In the genomic region with DNA sequence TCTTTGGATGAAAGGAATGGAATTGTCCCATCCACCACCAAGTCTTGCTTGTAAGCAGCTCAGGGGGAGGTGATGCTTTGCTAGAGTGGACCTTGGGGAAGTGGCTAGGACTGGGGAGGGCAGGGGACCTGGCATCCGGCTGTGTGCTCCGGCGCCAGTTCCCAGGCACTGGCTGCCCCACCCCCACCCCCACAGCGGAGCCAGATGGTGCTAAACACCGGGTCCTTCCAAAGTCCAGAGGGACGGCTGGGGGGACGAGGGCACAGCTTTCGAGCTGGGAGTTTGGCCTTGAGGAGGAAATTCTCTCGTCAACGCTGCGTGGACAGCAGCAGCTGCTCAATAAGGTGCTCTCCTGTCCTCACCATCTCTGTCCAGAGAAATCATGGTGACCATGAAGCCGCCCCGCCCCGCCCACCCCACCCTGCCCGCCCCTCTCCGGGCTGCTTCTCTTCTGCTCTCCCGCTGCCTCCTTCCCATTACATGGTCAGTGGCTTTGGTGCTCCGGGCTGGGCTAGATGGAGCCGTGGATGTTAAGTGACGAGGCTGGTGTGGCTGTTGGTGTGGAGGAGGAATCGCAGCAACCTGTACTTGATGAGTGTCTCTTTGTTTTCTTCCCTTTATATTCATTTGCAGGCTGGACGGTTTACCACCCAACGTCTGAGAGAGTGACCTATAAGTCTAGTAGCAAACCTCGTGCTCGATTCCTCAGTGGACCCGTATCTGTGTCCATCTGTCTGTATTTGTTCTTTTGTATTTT, we compare ENCODE assay signal across 1 cellular context.
TF ChIP-seq lines count a peak whose summit lies in the region.

No MANE protein-coding gene starts in this region.

TF ChIP-seq in HepG2, 621 proteins besides CTCF, POLR2A, EP300 and RAD21 (continued from another document and continues in another):
- TF ChIP-seq, protein P1, sequence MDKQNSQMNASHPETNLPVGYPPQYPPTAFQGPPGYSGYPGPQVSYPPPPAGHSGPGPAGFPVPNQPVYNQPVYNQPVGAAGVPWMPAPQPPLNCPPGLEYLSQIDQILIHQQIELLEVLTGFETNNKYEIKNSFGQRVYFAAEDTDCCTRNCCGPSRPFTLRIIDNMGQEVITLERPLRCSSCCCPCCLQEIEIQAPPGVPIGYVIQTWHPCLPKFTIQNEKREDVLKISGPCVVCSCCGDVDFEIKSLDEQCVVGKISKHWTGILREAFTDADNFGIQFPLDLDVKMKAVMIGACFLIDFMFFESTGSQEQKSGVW (CRISPR knock-in tag; IDR thresholded peaks at IDR 0.05; ENCODE audit: borderline replicate concordance), result no peak
- TF ChIP-seq TCF7L2 (IDR thresholded peaks at IDR 0.05; ENCODE audit: low read depth, low read length), result no peak
- no peak for TF ChIP-seq ZNF143 (CRISPR knock-in tag; IDR thresholded peaks at IDR 0.05)
- TF ChIP-seq RFX5 (IDR thresholded peaks at IDR 0.05; ENCODE audit: low read depth, low read length), result no peak
- TF ChIP-seq, protein P2, sequence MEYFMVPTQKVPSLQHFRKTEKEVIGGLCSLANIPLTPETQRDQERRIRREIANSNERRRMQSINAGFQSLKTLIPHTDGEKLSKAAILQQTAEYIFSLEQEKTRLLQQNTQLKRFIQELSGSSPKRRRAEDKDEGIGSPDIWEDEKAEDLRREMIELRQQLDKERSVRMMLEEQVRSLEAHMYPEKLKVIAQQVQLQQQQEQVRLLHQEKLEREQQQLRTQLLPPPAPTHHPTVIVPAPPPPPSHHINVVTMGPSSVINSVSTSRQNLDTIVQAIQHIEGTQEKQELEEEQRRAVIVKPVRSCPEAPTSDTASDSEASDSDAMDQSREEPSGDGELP (IDR thresholded peaks at IDR 0.05; ENCODE audit: borderline replicate concordance, low read depth), result peak; percentile 95
- no peak for TF ChIP-seq EEA1 (CRISPR knock-in tag; IDR thresholded peaks at IDR 0.05; ENCODE audit: borderline replicate concordance)
- TF ChIP-seq SP140L (CRISPR knock-in tag; IDR thresholded peaks at IDR 0.05; ENCODE audit: borderline replicate concordance), result no peak
- TF ChIP-seq, protein P3, sequence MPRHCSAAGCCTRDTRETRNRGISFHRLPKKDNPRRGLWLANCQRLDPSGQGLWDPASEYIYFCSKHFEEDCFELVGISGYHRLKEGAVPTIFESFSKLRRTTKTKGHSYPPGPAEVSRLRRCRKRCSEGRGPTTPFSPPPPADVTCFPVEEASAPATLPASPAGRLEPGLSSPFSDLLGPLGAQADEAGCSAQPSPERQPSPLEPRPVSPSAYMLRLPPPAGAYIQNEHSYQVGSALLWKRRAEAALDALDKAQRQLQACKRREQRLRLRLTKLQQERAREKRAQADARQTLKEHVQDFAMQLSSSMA (CRISPR knock-in tag; IDR thresholded peaks at IDR 0.05), result no peak
- TF ChIP-seq CHD2 (IDR thresholded peaks at IDR 0.05; ENCODE audit: low read depth, low read length), result peak; percentile 76; the same call in 1 of the 2 replicates
- TF ChIP-seq, protein P4, sequence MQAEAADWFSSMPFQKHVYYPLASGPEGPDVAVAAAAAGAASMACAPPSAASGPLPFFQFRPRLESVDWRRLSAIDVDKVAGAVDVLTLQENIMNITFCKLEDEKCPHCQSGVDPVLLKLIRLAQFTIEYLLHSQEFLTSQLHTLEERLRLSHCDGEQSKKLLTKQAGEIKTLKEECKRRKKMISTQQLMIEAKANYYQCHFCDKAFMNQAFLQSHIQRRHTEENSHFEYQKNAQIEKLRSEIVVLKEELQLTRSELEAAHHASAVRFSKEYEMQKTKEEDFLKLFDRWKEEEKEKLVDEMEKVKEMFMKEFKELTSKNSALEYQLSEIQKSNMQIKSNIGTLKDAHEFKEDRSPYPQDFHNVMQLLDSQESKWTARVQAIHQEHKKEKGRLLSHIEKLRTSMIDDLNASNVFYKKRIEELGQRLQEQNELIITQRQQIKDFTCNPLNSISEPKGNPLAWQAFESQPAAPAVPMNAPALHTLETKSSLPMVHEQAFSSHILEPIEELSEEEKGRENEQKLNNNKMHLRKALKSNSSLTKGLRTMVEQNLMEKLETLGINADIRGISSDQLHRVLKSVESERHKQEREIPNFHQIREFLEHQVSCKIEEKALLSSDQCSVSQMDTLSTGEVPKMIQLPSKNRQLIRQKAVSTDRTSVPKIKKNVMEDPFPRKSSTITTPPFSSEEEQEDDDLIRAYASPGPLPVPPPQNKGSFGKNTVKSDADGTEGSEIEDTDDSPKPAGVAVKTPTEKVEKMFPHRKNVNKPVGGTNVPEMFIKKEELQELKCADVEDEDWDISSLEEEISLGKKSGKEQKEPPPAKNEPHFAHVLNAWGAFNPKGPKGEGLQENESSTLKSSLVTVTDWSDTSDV (CRISPR knock-in tag; IDR thresholded peaks at IDR 0.05), result no peak
- no peak for TF ChIP-seq LCORL (IDR thresholded peaks at IDR 0.05)
- peak; percentile 92 for TF ChIP-seq LCORL (CRISPR knock-in tag; IDR thresholded peaks at IDR 0.05)
- TF ChIP-seq ZNF264 (CRISPR knock-in tag; IDR thresholded peaks at IDR 0.05), result peak; percentile 86; the same call in 1 of the 2 replicates
- no peak for TF ChIP-seq ZNF20 (CRISPR knock-in tag; IDR thresholded peaks at IDR 0.05)
- TF ChIP-seq, protein P5, sequence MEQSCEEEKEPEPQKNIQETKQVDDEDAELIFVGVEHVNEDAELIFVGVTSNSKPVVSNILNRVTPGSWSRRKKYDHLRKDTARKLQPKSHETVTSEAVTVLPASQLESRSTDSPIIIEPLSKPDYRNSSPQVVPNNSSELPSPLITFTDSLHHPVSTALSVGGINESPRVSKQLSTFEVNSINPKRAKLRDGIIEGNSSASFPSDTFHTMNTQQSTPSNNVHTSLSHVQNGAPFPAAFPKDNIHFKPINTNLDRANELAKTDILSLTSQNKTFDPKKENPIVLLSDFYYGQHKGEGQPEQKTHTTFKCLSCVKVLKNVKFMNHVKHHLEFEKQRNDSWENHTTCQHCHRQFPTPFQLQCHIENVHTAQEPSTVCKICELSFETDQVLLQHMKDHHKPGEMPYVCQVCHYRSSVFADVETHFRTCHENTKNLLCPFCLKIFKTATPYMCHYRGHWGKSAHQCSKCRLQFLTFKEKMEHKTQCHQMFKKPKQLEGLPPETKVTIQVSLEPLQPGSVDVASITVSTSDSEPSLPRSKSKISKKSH (CRISPR knock-in tag; IDR thresholded peaks at IDR 0.05; ENCODE audit: borderline replicate concordance), result peak; percentile 8; the same call in 1 of the 2 replicates
- peak; percentile 78 for TF ChIP-seq NCOA2 (CRISPR knock-in tag; IDR thresholded peaks at IDR 0.05)
- TF ChIP-seq, protein P6, sequence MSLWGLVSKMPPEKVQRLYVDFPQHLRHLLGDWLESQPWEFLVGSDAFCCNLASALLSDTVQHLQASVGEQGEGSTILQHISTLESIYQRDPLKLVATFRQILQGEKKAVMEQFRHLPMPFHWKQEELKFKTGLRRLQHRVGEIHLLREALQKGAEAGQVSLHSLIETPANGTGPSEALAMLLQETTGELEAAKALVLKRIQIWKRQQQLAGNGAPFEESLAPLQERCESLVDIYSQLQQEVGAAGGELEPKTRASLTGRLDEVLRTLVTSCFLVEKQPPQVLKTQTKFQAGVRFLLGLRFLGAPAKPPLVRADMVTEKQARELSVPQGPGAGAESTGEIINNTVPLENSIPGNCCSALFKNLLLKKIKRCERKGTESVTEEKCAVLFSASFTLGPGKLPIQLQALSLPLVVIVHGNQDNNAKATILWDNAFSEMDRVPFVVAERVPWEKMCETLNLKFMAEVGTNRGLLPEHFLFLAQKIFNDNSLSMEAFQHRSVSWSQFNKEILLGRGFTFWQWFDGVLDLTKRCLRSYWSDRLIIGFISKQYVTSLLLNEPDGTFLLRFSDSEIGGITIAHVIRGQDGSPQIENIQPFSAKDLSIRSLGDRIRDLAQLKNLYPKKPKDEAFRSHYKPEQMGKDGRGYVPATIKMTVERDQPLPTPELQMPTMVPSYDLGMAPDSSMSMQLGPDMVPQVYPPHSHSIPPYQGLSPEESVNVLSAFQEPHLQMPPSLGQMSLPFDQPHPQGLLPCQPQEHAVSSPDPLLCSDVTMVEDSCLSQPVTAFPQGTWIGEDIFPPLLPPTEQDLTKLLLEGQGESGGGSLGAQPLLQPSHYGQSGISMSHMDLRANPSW (CRISPR knock-in tag; IDR thresholded peaks at IDR 0.05; ENCODE audit: borderline replicate concordance), result no peak
- TF ChIP-seq ZFP36L2 (CRISPR knock-in tag; IDR thresholded peaks at IDR 0.05), result no peak
- TF ChIP-seq, protein P7, sequence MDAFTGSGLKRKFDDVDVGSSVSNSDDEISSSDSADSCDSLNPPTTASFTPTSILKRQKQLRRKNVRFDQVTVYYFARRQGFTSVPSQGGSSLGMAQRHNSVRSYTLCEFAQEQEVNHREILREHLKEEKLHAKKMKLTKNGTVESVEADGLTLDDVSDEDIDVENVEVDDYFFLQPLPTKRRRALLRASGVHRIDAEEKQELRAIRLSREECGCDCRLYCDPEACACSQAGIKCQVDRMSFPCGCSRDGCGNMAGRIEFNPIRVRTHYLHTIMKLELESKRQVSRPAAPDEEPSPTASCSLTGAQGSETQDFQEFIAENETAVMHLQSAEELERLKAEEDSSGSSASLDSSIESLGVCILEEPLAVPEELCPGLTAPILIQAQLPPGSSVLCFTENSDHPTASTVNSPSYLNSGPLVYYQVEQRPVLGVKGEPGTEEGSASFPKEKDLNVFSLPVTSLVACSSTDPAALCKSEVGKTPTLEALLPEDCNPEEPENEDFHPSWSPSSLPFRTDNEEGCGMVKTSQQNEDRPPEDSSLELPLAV (CRISPR knock-in tag; conservative IDR thresholded peaks at IDR 0.05; ENCODE audit: low read depth), result no peak
- TF ChIP-seq, protein P8, sequence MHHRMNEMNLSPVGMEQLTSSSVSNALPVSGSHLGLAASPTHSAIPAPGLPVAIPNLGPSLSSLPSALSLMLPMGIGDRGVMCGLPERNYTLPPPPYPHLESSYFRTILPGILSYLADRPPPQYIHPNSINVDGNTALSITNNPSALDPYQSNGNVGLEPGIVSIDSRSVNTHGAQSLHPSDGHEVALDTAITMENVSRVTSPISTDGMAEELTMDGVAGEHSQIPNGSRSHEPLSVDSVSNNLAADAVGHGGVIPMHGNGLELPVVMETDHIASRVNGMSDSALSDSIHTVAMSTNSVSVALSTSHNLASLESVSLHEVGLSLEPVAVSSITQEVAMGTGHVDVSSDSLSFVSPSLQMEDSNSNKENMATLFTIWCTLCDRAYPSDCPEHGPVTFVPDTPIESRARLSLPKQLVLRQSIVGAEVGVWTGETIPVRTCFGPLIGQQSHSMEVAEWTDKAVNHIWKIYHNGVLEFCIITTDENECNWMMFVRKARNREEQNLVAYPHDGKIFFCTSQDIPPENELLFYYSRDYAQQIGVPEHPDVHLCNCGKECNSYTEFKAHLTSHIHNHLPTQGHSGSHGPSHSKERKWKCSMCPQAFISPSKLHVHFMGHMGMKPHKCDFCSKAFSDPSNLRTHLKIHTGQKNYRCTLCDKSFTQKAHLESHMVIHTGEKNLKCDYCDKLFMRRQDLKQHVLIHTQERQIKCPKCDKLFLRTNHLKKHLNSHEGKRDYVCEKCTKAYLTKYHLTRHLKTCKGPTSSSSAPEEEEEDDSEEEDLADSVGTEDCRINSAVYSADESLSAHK (CRISPR knock-in tag; IDR thresholded peaks at IDR 0.05; ENCODE audit: borderline replicate concordance), result no peak
- TF ChIP-seq, protein P9, sequence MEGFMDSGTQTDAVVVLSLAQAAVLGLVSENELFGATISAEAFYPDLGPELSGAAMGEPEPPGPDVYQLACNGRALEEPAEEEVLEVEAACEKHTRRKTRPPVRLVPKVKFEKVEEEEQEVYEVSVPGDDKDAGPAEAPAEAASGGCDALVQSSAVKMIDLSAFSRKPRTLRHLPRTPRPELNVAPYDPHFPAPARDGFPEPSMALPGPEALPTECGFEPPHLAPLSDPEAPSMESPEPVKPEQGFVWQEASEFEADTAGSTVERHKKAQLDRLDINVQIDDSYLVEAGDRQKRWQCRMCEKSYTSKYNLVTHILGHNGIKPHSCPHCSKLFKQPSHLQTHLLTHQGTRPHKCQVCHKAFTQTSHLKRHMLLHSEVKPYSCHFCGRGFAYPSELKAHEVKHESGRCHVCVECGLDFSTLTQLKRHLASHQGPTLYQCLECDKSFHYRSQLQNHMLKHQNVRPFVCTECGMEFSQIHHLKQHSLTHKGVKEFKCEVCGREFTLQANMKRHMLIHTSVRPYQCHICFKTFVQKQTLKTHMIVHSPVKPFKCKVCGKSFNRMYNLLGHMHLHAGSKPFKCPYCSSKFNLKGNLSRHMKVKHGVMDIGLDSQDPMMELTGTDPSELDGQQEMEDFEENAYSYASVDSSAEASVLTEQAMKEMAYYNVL (CRISPR knock-in tag; IDR thresholded peaks at IDR 0.05; ENCODE audit: borderline replicate concordance), result peak; percentile 84; the same call in 1 of the 2 replicates
- no peak for TF ChIP-seq GABPA (IDR thresholded peaks at IDR 0.05; ENCODE audit: low read depth, low read length)
- peak; percentile 62 for TF ChIP-seq GABPA (CRISPR knock-in tag; IDR thresholded peaks at IDR 0.05; ENCODE audit: low read depth)
- TF ChIP-seq ZNF672 (CRISPR knock-in tag; IDR thresholded peaks at IDR 0.05), result no peak
- no peak for TF ChIP-seq PLRG1 (conservative IDR thresholded peaks at IDR 0.05)
- TF ChIP-seq ZBTB7B (CRISPR knock-in tag; IDR thresholded peaks at IDR 0.05), result peak; percentile 59; the same call in 1 of the 2 replicates
- TF ChIP-seq, protein P10, sequence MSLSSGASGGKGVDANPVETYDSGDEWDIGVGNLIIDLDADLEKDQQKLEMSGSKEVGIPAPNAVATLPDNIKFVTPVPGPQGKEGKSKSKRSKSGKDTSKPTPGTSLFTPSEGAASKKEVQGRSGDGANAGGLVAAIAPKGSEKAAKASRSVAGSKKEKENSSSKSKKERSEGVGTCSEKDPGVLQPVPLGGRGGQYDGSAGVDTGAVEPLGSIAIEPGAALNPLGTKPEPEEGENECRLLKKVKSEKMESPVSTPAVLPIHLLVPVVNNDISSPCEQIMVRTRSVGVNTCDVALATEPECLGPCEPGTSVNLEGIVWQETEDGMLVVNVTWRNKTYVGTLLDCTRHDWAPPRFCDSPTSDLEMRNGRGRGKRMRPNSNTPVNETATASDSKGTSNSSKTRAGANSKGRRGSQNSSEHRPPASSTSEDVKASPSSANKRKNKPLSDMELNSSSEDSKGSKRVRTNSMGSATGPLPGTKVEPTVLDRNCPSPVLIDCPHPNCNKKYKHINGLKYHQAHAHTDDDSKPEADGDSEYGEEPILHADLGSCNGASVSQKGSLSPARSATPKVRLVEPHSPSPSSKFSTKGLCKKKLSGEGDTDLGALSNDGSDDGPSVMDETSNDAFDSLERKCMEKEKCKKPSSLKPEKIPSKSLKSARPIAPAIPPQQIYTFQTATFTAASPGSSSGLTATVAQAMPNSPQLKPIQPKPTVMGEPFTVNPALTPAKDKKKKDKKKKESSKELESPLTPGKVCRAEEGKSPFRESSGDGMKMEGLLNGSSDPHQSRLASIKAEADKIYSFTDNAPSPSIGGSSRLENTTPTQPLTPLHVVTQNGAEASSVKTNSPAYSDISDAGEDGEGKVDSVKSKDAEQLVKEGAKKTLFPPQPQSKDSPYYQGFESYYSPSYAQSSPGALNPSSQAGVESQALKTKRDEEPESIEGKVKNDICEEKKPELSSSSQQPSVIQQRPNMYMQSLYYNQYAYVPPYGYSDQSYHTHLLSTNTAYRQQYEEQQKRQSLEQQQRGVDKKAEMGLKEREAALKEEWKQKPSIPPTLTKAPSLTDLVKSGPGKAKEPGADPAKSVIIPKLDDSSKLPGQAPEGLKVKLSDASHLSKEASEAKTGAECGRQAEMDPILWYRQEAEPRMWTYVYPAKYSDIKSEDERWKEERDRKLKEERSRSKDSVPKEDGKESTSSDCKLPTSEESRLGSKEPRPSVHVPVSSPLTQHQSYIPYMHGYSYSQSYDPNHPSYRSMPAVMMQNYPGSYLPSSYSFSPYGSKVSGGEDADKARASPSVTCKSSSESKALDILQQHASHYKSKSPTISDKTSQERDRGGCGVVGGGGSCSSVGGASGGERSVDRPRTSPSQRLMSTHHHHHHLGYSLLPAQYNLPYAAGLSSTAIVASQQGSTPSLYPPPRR (CRISPR knock-in tag; IDR thresholded peaks at IDR 0.05; ENCODE audit: borderline replicate concordance), result peak; percentile 82
